Comparison of ENCODE assay signal across 19 cellular contexts in the genomic region with DNA sequence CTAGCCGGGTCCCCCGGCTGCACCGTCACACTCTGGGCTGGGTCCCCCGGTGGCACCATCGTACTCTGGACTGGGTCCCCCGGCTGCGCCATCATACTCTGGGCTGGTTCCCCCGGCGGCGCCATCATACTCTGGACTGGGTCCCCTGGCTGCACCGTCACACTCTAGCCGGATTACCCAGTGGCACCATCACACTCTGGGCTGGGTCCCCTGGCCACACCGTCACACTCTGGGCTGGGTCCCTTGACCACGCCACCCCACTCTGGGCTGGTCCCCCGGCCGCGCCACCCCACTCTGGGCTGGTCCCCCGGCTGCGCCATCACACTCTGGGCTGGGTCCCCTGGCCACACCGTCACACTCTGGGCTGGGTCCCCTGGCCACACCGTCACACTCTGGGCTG.
"Had no signal": no experiment of that assay in that cellular context is flagged by ENCODE, and none has a peak within 500 bp of the region (broad histone marks: within the 10 kb centered on the region; RNA-seq: fewer than 3 reads in every experiment).

No MANE protein-coding gene starts in this region.

- H3K4me3 ChIP-seq: SJSA1, SK-N-MC had no signal

- H3K27ac ChIP-seq: SJSA1, SK-N-MC had no signal

- H3K36me3 ChIP-seq: SJSA1 had no signal

- H3K27me3 ChIP-seq: SJSA1 had no signal

- DNase-seq: KBM-7, NCI-H1092, NCI-H1105 treated with DMSO at 0.1 percent for 48 hours, NCI-H1436, NCI-H187, NCI-H2029, NCI-H2081 treated with DMSO at 0.1 percent for 48 hours, NCI-H2171, NCI-H226, NCI-H446, NCI-H510A, NCI-H524 treated with DMSO at 0.1 percent for 48 hours, NCI-H69, NCI-H774, Right ventricle myocardium superior, RPMI8226, SIG-M5 had no signal

- H3K9me3 ChIP-seq: SJSA1 had no signal

- H3K4me1 ChIP-seq: SJSA1 had no signal
